In the genomic region with DNA sequence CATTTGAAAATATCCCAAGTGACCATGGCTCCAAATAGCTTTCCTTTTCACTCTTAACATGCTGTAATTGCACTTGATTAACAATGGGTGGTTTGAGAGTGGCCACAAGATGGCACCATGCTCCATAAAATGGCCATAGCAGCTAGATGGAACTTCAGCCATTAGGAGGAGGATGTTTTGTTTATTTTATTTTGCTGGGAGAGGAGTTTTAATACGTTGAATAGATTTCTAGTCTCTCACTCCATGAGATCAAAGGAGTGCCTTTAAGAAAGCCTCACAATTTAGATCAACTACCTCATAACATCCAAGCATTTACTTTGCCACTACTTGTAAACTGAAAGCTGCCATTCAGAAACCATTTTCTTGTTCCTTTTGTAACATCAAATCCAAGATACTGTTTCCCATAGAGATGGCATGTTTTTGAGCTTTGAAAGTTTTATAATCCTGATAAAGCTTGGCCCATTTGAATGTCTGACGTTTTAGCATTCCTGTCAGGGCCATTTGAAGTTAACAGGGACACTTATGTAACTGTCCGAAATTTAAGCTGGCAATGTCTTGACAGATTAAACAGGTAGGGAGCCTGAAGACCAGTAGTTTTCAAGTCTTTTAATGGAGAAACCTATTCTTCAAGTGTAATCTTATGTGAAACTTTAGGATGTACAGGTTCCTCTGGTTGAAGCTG, we compare ENCODE assay signal across 9 cellular contexts. TPM values are rescaled to one million over a fixed set of nuclear protein-coding genes. Genes with fewer than 3 reads are reported as not detected.
A peak's percentile ranks its signal among the peaks of the same experiment; 100 is the strongest.
DNase-seq lines count a peak whose midpoint lies in the region; ATAC-seq, FAIRE-seq and TF ChIP-seq lines count a peak whose summit lies in the region.
"Had no signal": no experiment of that assay in that cellular context is flagged by ENCODE, and none has a peak within 500 bp of the region (broad histone marks: within the 10 kb centered on the region; RNA-seq: fewer than 3 reads in every experiment).

No MANE protein-coding gene starts in this region.

- ATAC-seq in activated T-helper 17 cell treated with anti-CD3 and anti-CD28 coated beads, Interleukin-2, amount 50 U/mL, for 72 hours (replicated peaks): no peak

- H3K27me3 Mint-ChIP-seq in activated T-helper 17 cell treated with anti-CD3 and anti-CD28 coated beads, Interleukin-2, amount 50 U/mL, for 72 hours: no peaks in the 10 kb centered on the region
- H3K27me3 Mint-ChIP-seq: activated naive CD4-positive, alpha-beta T cell treated with anti-CD3 and anti-CD28 coated beads, Interleukin-2, amount 50 U/mL, for 24 hours had no signal

- no peak overlapping the region for H3K4me3 Mint-ChIP-seq in activated T-helper 17 cell treated with anti-CD3 and anti-CD28 coated beads, Interleukin-2, amount 50 U/mL, for 72 hours
- H3K4me3 Mint-ChIP-seq: activated naive CD4-positive, alpha-beta T cell treated with anti-CD3 and anti-CD28 coated beads, Interleukin-2, amount 50 U/mL, for 24 hours had no signal

- H3K9ac ChIP-seq in parathyroid adenoma: no peak overlapping the region

- H3K36me3 ChIP-seq in parathyroid adenoma (ENCODE audit: control insufficient read depth, insufficient read depth, low read length): no peaks in the 10 kb centered on the region

- no peak for FAIRE-seq in D721Med (lab: Jason Lieb, UNC)

- H3K4me3 ChIP-seq in LNCaP clone FGC (ENCODE audit: low read depth, low read length) (no peak overlapping the region), parathyroid adenoma (ENCODE audit: low read depth, low read length) (peak overlapping the region; percentile 16)

- H3K9me3 Mint-ChIP-seq in activated T-helper 17 cell treated with anti-CD3 and anti-CD28 coated beads, Interleukin-2, amount 50 U/mL, for 72 hours: no peaks in the 10 kb centered on the region
- H3K9me3 Mint-ChIP-seq: activated naive CD4-positive, alpha-beta T cell treated with anti-CD3 and anti-CD28 coated beads, Interleukin-2, amount 50 U/mL, for 24 hours had no signal

- peaks cover 82% of the 10 kb centered on the region for H3K36me3 Mint-ChIP-seq in activated T-helper 17 cell treated with anti-CD3 and anti-CD28 coated beads, Interleukin-2, amount 50 U/mL, for 72 hours (ENCODE audit: low read depth)

- H2AFZ ChIP-seq in parathyroid adenoma: peak overlapping the region; percentile 69

- H3K4me1 ChIP-seq in parathyroid adenoma: peaks cover 2% of the 10 kb centered on the region

- H3K4me1 Mint-ChIP-seq in activated T-helper 17 cell treated with anti-CD3 and anti-CD28 coated beads, Interleukin-2, amount 50 U/mL, for 72 hours: peaks cover 10% of the 10 kb centered on the region

- no peaks in the 10 kb centered on the region for H3K27me3 ChIP-seq in parathyroid adenoma (ENCODE audit: control insufficient read depth, insufficient read depth, low read length)

- H3K9me3 ChIP-seq in parathyroid adenoma (ENCODE audit: control insufficient read depth, low read length): no peaks in the 10 kb centered on the region

- H3K27ac ChIP-seq in parathyroid adenoma: peak overlapping the region; percentile 46

- TF ChIP-seq CTCF in D721Med (IDR thresholded peaks at IDR 0.05; ENCODE audit: insufficient read depth, missing control alignments): peak; percentile 94
- peak; percentile 95 for TF ChIP-seq CTCF in LNCaP clone FGC (IDR thresholded peaks at IDR 0.05; ENCODE audit: control insufficient read depth, extremely low read depth, insufficient read depth)
- peak; percentile 69 for TF ChIP-seq CTCF in parathyroid adenoma (IDR thresholded peaks at IDR 0.05)

- peak overlapping the region; percentile 17 for H3K4me2 ChIP-seq in parathyroid adenoma (ENCODE audit: low read length)

- H3K27ac Mint-ChIP-seq in activated T-helper 17 cell treated with anti-CD3 and anti-CD28 coated beads, Interleukin-2, amount 50 U/mL, for 72 hours: no peak overlapping the region
- H3K27ac Mint-ChIP-seq: activated naive CD4-positive, alpha-beta T cell treated with anti-CD3 and anti-CD28 coated beads, Interleukin-2, amount 50 U/mL, for 24 hours had no signal

- no peak for DNase-seq in D721Med (ENCODE audit: insufficient read length, low spot score)
- DNase-seq in LNCaP clone FGC (ENCODE audit: low read depth): peak; percentile 68
- DNase-seq in RPMI7951 (ENCODE audit: low read depth): peak; percentile 78
- DNase-seq in activated naive CD4-positive, alpha-beta T cell treated with Interleukin-2 at 50 U/mL for 16 hours: peak; percentile 74
- peak; percentile 68 for DNase-seq in germinal center (ENCODE audit: low spot score)
- DNase-seq in NK-92 (lab: John Stamatoyannopoulos, UW; ENCODE audit: unreplicated experiment): no peak

- H3K79me2 ChIP-seq in parathyroid adenoma: peaks cover 3% of the 10 kb centered on the region

RNA-seq across cellular contexts. Expression of a gene that starts 4.7 kb away (rescaled TPM):
- total RNA-seq in RPMI7951 (2014; rRNA removed; shearing (Covaris generic)): 75.8 and 97.4 TPM in 2 replicates
- total RNA-seq in activated T-helper 17 cell treated with anti-CD3 and anti-CD28 coated beads, Interleukin-2, amount 50 U/mL, for 72 hours: 100 to 1,000 TPM in 1 of 2 donors, 10 to 100 TPM in 1; 72.6 to 133 TPM

RNA-seq across cellular contexts. Expression of a gene that starts 5.0 kb away (rescaled TPM):
- total RNA-seq in RPMI7951 (2014; rRNA removed; shearing (Covaris generic)): 158 and 203 TPM in 2 replicates
- total RNA-seq in activated T-helper 17 cell treated with anti-CD3 and anti-CD28 coated beads, Interleukin-2, amount 50 U/mL, for 72 hours: 100 to 1,000 TPM; 135 to 156 TPM

RNA-seq across cellular contexts. Expression of a gene that starts 19.4 kb away (rescaled TPM):
- 40.8 and 50.6 TPM in 2 replicates for total RNA-seq in RPMI7951 (2014; rRNA removed; shearing (Covaris generic))
- 10 to 100 TPM in 1 of 2 donors, 1 to 10 TPM in 1; 5.6 to 22.9 TPM for total RNA-seq in activated T-helper 17 cell treated with anti-CD3 and anti-CD28 coated beads, Interleukin-2, amount 50 U/mL, for 72 hours

RNA-seq across cellular contexts. Expression of a gene that starts 30.7 kb away (rescaled TPM):
- total RNA-seq in RPMI7951 (2014; rRNA removed; shearing (Covaris generic)): 42.3 and 48.8 TPM in 2 replicates
- 10 to 100 TPM in 1 of 2 donors, 1 to 10 TPM in 1; 9.4 to 58.3 TPM for total RNA-seq in activated T-helper 17 cell treated with anti-CD3 and anti-CD28 coated beads, Interleukin-2, amount 50 U/mL, for 72 hours

RNA-seq across cellular contexts. Expression of a gene that starts 45.0 kb away (rescaled TPM):
- 0.10 and 0.12 TPM in 2 replicates for total RNA-seq in RPMI7951 (2014; rRNA removed; shearing (Covaris generic))
- total RNA-seq in activated T-helper 17 cell treated with anti-CD3 and anti-CD28 coated beads, Interleukin-2, amount 50 U/mL, for 72 hours: 1 to 10 TPM; 1.2 to 5.9 TPM

Comparison
In these comparisons a context has a peak if more than half of its experiments do, and no peak if none do; other contexts are left out.
1. DNase-seq: peak in LNCaP clone FGC (single experiment), RPMI7951 (single experiment), activated naive CD4-positive, alpha-beta T cell treated with Interleukin-2 at 50 U/mL for 16 hours (single experiment) and germinal center (single experiment); none in D721Med (single experiment) and NK-92 (single experiment).
2. Peak in every context shown above with its lines, with median percentiles within 50 percentile points of each other: CTCF ChIP-seq.